27 cellular contexts compared by ENCODE assay signal in genomic region chr6:31478186-31478950, GRCh38. TPM values are rescaled to one million over a fixed set of nuclear protein-coding genes. Genes with fewer than 3 reads are reported as not detected.
"Had no signal": no experiment of that assay in that cellular context is flagged by ENCODE, and none has a peak within 500 bp of the region (broad histone marks: within the 10 kb centered on the region; RNA-seq: fewer than 3 reads in every experiment).

No MANE protein-coding gene starts in this region.

- H3K9me3 ChIP-seq: body of pancreas, esophagus squamous epithelium, heart right ventricle, lower lobe of right lung, testis, vagina had no signal

- H3K4me1 ChIP-seq: body of pancreas, parathyroid adenoma, testis had no signal

- H3K4me1 Mint-ChIP-seq: nephron had no signal

- H3K27ac ChIP-seq: body of pancreas, cardiac muscle cell, esophagus squamous epithelium, heart right ventricle, lower lobe of right lung, parathyroid adenoma, testis, vagina, VCaP had no signal

- H3K4me3 Mint-ChIP-seq: activated CD8-positive, alpha-beta T cell treated with anti-CD3 and anti-CD28 coated beads, Interleukin-2, amount 10 ng/mL, durations not matched to agents 7 days and 5 days; activated naive CD4-positive, alpha-beta T cell treated with anti-CD3 and anti-CD28 coated beads, Interleukin-2, amount 50 U/mL, for 24 hours; activated T-helper 1 cell treated with anti-CD3 and anti-CD28 coated beads, Interleukin-12 subunit alpha, Interleukin-12 subunit beta, Interleukin-2, Interleukin-4 antibody, amounts not matched to agents 30 ng/mL and 10 ng/mL and 1 ng/mL, durations not matched to agents 14 hours and 24 hours and 36 hours; dendritic cell treated with granulocyte-macrophage colony-stimulating factor and Interleukin-4, amounts not matched to agents 40 ng/mL and 50 ng/mL, for 4 days; nephron; type B pancreatic cell had no signal

- H3K36me3 ChIP-seq: cardiac muscle cell, esophagus squamous epithelium, heart right ventricle, lower lobe of right lung, vagina had no signal

- DNase-seq: activated CD4-positive, alpha-beta T cell treated with anti-CD3 and anti-CD28 coated beads, Interleukin-2, amount 50 U/mL, for 1 hour; activated CD8-positive, alpha-beta T cell treated with anti-CD3 and anti-CD28 coated beads, Interleukin-2, amount 10 ng/mL, durations not matched to agents 7 days and 5 days; activated gamma-delta T cell treated with Interleukin-2 at 50 U/mL for 16 hours; anterior cingulate cortex; body of pancreas; effector CD8-positive, alpha-beta T cell; esophagus squamous epithelium; heart right ventricle; kidney; lower lobe of right lung; right cardiac atrium; stimulated activated CD4-positive, alpha-beta T cell treated with anti-CD3 and anti-CD28 coated beads, Interleukin-4, amount 100 ng/mL, for 24 hours; testis had no signal

- H3K27ac Mint-ChIP-seq: activated CD8-positive, alpha-beta T cell treated with anti-CD3 and anti-CD28 coated beads, Interleukin-2, amount 10 ng/mL, durations not matched to agents 7 days and 5 days; activated naive CD4-positive, alpha-beta T cell treated with anti-CD3 and anti-CD28 coated beads, Interleukin-2, amount 50 U/mL, for 24 hours; activated T-helper 1 cell treated with anti-CD3 and anti-CD28 coated beads, Interleukin-12 subunit alpha, Interleukin-12 subunit beta, Interleukin-2, Interleukin-4 antibody, amounts not matched to agents 30 ng/mL and 10 ng/mL and 1 ng/mL, durations not matched to agents 14 hours and 24 hours and 36 hours; dendritic cell treated with granulocyte-macrophage colony-stimulating factor and Interleukin-4, amounts not matched to agents 40 ng/mL and 50 ng/mL, for 4 days; nephron; type B pancreatic cell had no signal

- H3K9me3 Mint-ChIP-seq: activated naive CD4-positive, alpha-beta T cell treated with anti-CD3 and anti-CD28 coated beads, Interleukin-2, amount 50 U/mL, for 24 hours; activated T-helper 1 cell treated with anti-CD3 and anti-CD28 coated beads, Interleukin-12 subunit alpha, Interleukin-12 subunit beta, Interleukin-2, Interleukin-4 antibody, amounts not matched to agents 30 ng/mL and 10 ng/mL and 1 ng/mL, durations not matched to agents 14 hours and 24 hours and 36 hours; dendritic cell treated with granulocyte-macrophage colony-stimulating factor and Interleukin-4, amounts not matched to agents 40 ng/mL and 50 ng/mL, for 4 days; nephron; type B pancreatic cell had no signal

- H3K4me3 ChIP-seq: body of pancreas, cardiac muscle cell, esophagus squamous epithelium, heart right ventricle, lower lobe of right lung, testis, vagina had no signal

- H3K36me3 Mint-ChIP-seq: activated naive CD4-positive, alpha-beta T cell treated with anti-CD3 and anti-CD28 coated beads, Interleukin-2, amount 50 U/mL, for 24 hours; type B pancreatic cell had no signal

- H3K79me2 ChIP-seq: parathyroid adenoma had no signal

- H3K27me3 Mint-ChIP-seq: activated naive CD4-positive, alpha-beta T cell treated with anti-CD3 and anti-CD28 coated beads, Interleukin-2, amount 50 U/mL, for 24 hours; dendritic cell treated with granulocyte-macrophage colony-stimulating factor and Interleukin-4, amounts not matched to agents 40 ng/mL and 50 ng/mL, for 4 days had no signal

- H3K27me3 ChIP-seq: body of pancreas, esophagus squamous epithelium, heart right ventricle, testis, vagina had no signal

- ATAC-seq: activated CD4-positive, CD25-positive, alpha-beta regulatory T cell treated with anti-CD3 and anti-CD28 coated beads, Interleukin-2, amount 50 U/mL, for 24 hours; activated CD8-positive, alpha-beta T cell treated with anti-CD3 and anti-CD28 coated beads, Interleukin-2, amount 10 ng/mL, durations not matched to agents 7 days and 5 days; body of pancreas; lower lobe of right lung; right cardiac atrium had no signal

- H2AFZ ChIP-seq: parathyroid adenoma had no signal

RNA-seq across cellular contexts. Expression of gene MCCD1, which starts 50.4 kb away (rescaled TPM):
- total RNA-seq: activated CD8-positive, alpha-beta T cell treated with anti-CD3 and anti-CD28 coated beads, Interleukin-2, amount 10 ng/mL, durations not matched to agents 7 days and 5 days; activated T-helper 1 cell treated with anti-CD3 and anti-CD28 coated beads, Interleukin-12 subunit alpha, Interleukin-12 subunit beta, Interleukin-2, Interleukin-4 antibody, amounts not matched to agents 30 ng/mL and 10 ng/mL and 1 ng/mL, durations not matched to agents 14 hours and 24 hours and 36 hours; body of pancreas; cardiac muscle cell; chondrocyte; esophagus squamous epithelium; heart right ventricle; lower lobe of right lung; mesenteric fat pad; pulmonary artery endothelial cell; right cardiac atrium; T-helper 2 cell treated with Interferon-gamma antibody and Interleukin-4, amounts not matched to agents 100 ng/mL and 5 ng/mL, for 36 hours; testis; vagina had no signal
- polyA plus RNA-seq: cardiac muscle cell, heart right ventricle, right cardiac atrium had no signal
